ENCODE assay signal across 24 cellular contexts in the genomic region with DNA sequence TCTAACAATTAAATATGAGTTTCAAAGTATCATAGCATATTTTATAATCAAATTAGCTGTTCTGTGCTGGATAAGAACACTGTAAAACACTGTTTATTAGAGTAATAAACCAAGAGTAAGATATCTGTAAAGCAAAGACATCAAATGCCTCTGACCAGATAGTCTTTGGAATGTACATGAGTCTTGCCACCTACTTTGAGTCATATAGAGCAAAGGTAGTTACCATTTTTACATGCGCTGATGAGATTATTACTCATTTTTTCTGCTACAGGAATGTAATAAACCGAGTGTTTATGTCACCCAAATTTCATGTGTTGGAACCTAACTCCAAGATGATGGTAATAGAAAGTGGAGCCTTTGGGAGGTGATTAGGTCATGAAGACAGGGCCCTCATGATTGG.
"Had no signal": no experiment of that assay in that cellular context is flagged by ENCODE, and none has a peak within 500 bp of the region (broad histone marks: within the 10 kb centered on the region; RNA-seq: fewer than 3 reads in every experiment).

No MANE protein-coding gene starts in this region.

- H3K4me1 ChIP-seq: colonic mucosa, esophagus squamous epithelium, left lung, lower lobe of right lung had no signal

- DNase-seq: colonic mucosa; cortex of kidney; effector CD4-positive, alpha-beta T cell; effector memory CD4-positive, alpha-beta T cell; erythroblast; esophagus squamous epithelium; foreskin fibroblast; glutamatergic neuron; heart left ventricle; hippocampal formation; left cardiac atrium; left lung; left ventricle myocardium superior; lower lobe of right lung; mesenchymal stem cell; mucosa of descending colon; naive B cell; naive thymus-derived CD8-positive, alpha-beta T cell had no signal

- H3K4me3 ChIP-seq: colonic mucosa, esophagus squamous epithelium, heart left ventricle, left lung, lower lobe of right lung, mucosa of descending colon had no signal

- H3K27me3 ChIP-seq: colonic mucosa, esophagus squamous epithelium, heart left ventricle, left lung had no signal

- H3K27ac ChIP-seq: colonic mucosa, epithelial cell of prostate, esophagus squamous epithelium, heart left ventricle, left lung, lower lobe of right lung had no signal

- ATAC-seq: esophagus mucosa; heart left ventricle; left cardiac atrium; left lung; left ventricle myocardium superior; lower lobe of right lung; mucosa of descending colon; naive thymus-derived CD8-positive, alpha-beta T cell had no signal

- FAIRE-seq: endothelial cell of umbilical vein, frontal cortex, islet of Langerhans, keratinocyte had no signal

- H3K36me3 ChIP-seq: colonic mucosa, esophagus squamous epithelium, heart left ventricle, left lung, lower lobe of right lung had no signal

- H3K9me3 ChIP-seq: colonic mucosa, esophagus squamous epithelium, left lung, lower lobe of right lung, mucosa of descending colon had no signal
